12 cellular contexts compared by ENCODE assay signal in genomic region chr7:4747746-4748145, GRCh38. TPM values are rescaled to one million over a fixed set of nuclear protein-coding genes. Genes with fewer than 3 reads are reported as not detected.
DNase-seq lines count a peak whose midpoint lies in the region; ATAC-seq and TF ChIP-seq lines count a peak whose summit lies in the region.
"Had no signal": no experiment of that assay in that cellular context is flagged by ENCODE, and none has a peak within 500 bp of the region (broad histone marks: within the 10 kb centered on the region; RNA-seq: fewer than 3 reads in every experiment).

No MANE protein-coding gene starts in this region.

- H3K27me3 ChIP-seq in BLaER1: no peaks in the 10 kb centered on the region
- no peaks in the 10 kb centered on the region for H3K27me3 ChIP-seq in IMR-90 (ENCODE audit: control insufficient read depth, insufficient read depth, low read length)
- H3K27me3 ChIP-seq in duodenal mucosa (ENCODE audit: control insufficient read depth in 1 of 2, insufficient read depth in 2 of 2, low read length in 2 of 2): no peaks in the 10 kb centered on the region
- no peaks in the 10 kb centered on the region for H3K27me3 ChIP-seq in SK-N-SH (ENCODE audit: insufficient read depth)

- in situ Hi-C loops in IMR-90 (cut with MboI; ENCODE audit: low sequenced_read_pairs): no loop called here

- no peak overlapping the region for H2BK20ac ChIP-seq in IMR-90 (ENCODE audit: low read depth, low read length)

- POLR2A ChIA-PET in IMR-90 (lab: Charles Lee; ENCODE audit: unreplicated experiment) (no interaction called here), SK-N-SH (lab: Yijun Ruan, JAX) (no interaction called here)

- peaks cover 5% of the 10 kb centered on the region for H3F3A ChIP-seq in SK-N-SH (replicated peaks; ENCODE audit: insufficient read depth)

- H3K27ac ChIP-seq in BLaER1 (peak overlapping the region; percentile 68), IMR-90 (ENCODE audit: insufficient read depth, low read length) (peak overlapping the region; percentile 20; the same call in 1 of the 2 replicates), duodenal mucosa (ENCODE audit: low read depth, low read length) (peak overlapping the region; percentile 0), SK-N-SH (ENCODE audit: low read depth in 2 of 2, low read length in 1 of 2) (no peak overlapping the region)
- H3K27ac ChIP-seq: PC-9 had no signal

- H4K5ac ChIP-seq in IMR-90 (ENCODE audit: low read depth, low read length): no peak overlapping the region

- dilution Hi-C loops in IMR-90 (cut with HindIII; ENCODE audit: low sequenced_read_pairs, unreplicated experiment): no loop called here

- H2AFZ ChIP-seq in IMR-90 (replicated peaks; ENCODE audit: low read length, poor library complexity): no peak overlapping the region
- no peak overlapping the region for H2AFZ ChIP-seq in SK-N-SH (ENCODE audit: low read depth)
- H2AFZ ChIP-seq: PC-9 had no signal

- no peak overlapping the region for H4K8ac ChIP-seq in IMR-90 (ENCODE audit: low read depth in 2 of 2, low read length in 2 of 2)

- H3K79me2 ChIP-seq in SK-N-SH (ENCODE audit: insufficient read depth): peaks cover 50% of the 10 kb centered on the region

- ATAC-seq in IMR-90 (ENCODE audit: low read depth) (no peak), HG03378 (IDR thresholded peaks at IDR 0.05; ENCODE audit: unreplicated experiment) (no peak), left colon (no peak)
- ATAC-seq: WTC11 had no signal

- H3K36me3 ChIP-seq in BLaER1 (peaks cover 67% of the 10 kb centered on the region), IMR-90 (ENCODE audit: control insufficient read depth, insufficient read depth, low read length) (peaks cover 43% of the 10 kb centered on the region), duodenal mucosa (ENCODE audit: control insufficient read depth in 1 of 2, insufficient read depth in 2 of 2, low read length in 2 of 2) (peaks cover 6 to 16% of the 10 kb centered on the region in 2 donors), SK-N-SH (replicated peaks in 1 of 2; ENCODE audit: control insufficient read depth in 1 of 2, insufficient read depth in 2 of 2, low read length in 1 of 2) (peaks cover 18 to 32% of the 10 kb centered on the region in 2 experiments)

- no peaks in the 10 kb centered on the region for H3K9me3 ChIP-seq in BLaER1
- no peaks in the 10 kb centered on the region for H3K9me3 ChIP-seq in IMR-90 (ENCODE audit: control insufficient read depth, insufficient read depth, low read length)
- no peaks in the 10 kb centered on the region for H3K9me3 ChIP-seq in duodenal mucosa (ENCODE audit: control insufficient read depth in 1 of 2, low read length in 2 of 2)
- no peaks in the 10 kb centered on the region for H3K9me3 ChIP-seq in SK-N-SH

- no peak overlapping the region for H4K91ac ChIP-seq in IMR-90 (ENCODE audit: insufficient read depth, low read depth, low read length)

- H3K9me2 ChIP-seq in SK-N-SH: no peaks in the 10 kb centered on the region

- H3K14ac ChIP-seq in IMR-90 (replicated peaks; ENCODE audit: low read depth, low read length): no peak overlapping the region

- TF ChIP-seq RAD21 in IMR-90 (IDR thresholded peaks at IDR 0.05; ENCODE audit: low read length) (no peak), SK-N-SH (IDR thresholded peaks at IDR 0.05; ENCODE audit: low read length) (no peak)

- WGBS in IMR-90 (ENCODE audit: extremely low coverage in 2 of 2, insufficient read length in 1 of 2), 2 experiments: 82% methylated on average over 6 of the region's 11 CpGs; no CpG with 5 or more reads in 1 of the 2 experiments
- 96% methylated on average over 11 of the region's 11 CpGs for WGBS in SK-N-SH (ENCODE audit: low lambda C conversion rate)

- H3K4me1 ChIP-seq in BLaER1 (peaks cover 95% of the 10 kb centered on the region), IMR-90 (ENCODE audit: control insufficient read depth, insufficient read depth, low read length) (peaks cover 10% of the 10 kb centered on the region), duodenal mucosa (ENCODE audit: control insufficient read depth in 1 of 2, insufficient read depth in 2 of 2, low read length in 2 of 2) (peaks cover 24 to 36% of the 10 kb centered on the region in 2 donors), SK-N-SH (ENCODE audit: control insufficient read depth in 1 of 2, insufficient read depth in 2 of 2, low read depth in 1 of 2, low read length in 1 of 2) (peaks cover 0 to 21% of the 10 kb centered on the region in 2 experiments; a peak in 3 of 4 replicates)

- H3K4me3 ChIP-seq in BLaER1: peak overlapping the region; percentile 34; the same call in 1 of the 2 replicates
- H3K4me3 ChIP-seq in IMR-90 (ENCODE audit: insufficient read depth, low read depth, low read length): no peak overlapping the region
- no peak overlapping the region for H3K4me3 ChIP-seq in duodenal mucosa (ENCODE audit: low read depth in 1 of 2, low read length in 2 of 2)
- H3K4me3 ChIP-seq in SK-N-SH (ENCODE audit: low read depth in 2 of 2, low read length in 1 of 2): no peak overlapping the region
- H3K4me3 ChIP-seq: PC-9 had no signal

- H3K18ac ChIP-seq in IMR-90 (ENCODE audit: low read depth, low read length): no peak overlapping the region

- intact Hi-C loops in IMR-90 (cut with micrococcal nuclease): no loop called here
- intact Hi-C loops in left colon (cut with DNase I, micrococcal nuclease): no loop called here

- no peak overlapping the region; the same call in 1 of the 2 replicates for H2AK5ac ChIP-seq in IMR-90 (ENCODE audit: low read depth, low read length)

- TF ChIP-seq CTCF in IMR-90 (conservative IDR thresholded peaks at IDR 0.05; ENCODE audit: low read depth, low read length) (no peak), osteocyte (IDR thresholded peaks at IDR 0.05) (no peak), SK-N-SH (IDR thresholded peaks at IDR 0.05) (no peak)

- TF ChIP-seq EP300 in SK-N-SH (IDR thresholded peaks at IDR 0.05; ENCODE audit: borderline replicate concordance in 1 of 2, low read depth in 1 of 2, low read length in 1 of 2): no peak

- H2BK120ac ChIP-seq in IMR-90 (ENCODE audit: low read depth, low read length): no peak overlapping the region

- peak overlapping the region; percentile 20 for H3K9ac ChIP-seq in BLaER1
- H3K9ac ChIP-seq in IMR-90 (ENCODE audit: low read depth, low read length): no peak overlapping the region
- no peak overlapping the region for H3K9ac ChIP-seq in duodenal mucosa (ENCODE audit: low read depth in 1 of 2, low read length in 2 of 2)
- no peak overlapping the region for H3K9ac ChIP-seq in SK-N-SH

- H3K4me2 ChIP-seq in BLaER1: peak overlapping the region; percentile 89
- no peak overlapping the region for H3K4me2 ChIP-seq in IMR-90 (ENCODE audit: low read depth, low read length)
- no peak overlapping the region for H3K4me2 ChIP-seq in SK-N-SH
- H3K4me2 ChIP-seq: PC-9 had no signal

- no peak overlapping the region for H3K56ac ChIP-seq in IMR-90 (ENCODE audit: extremely low read depth, insufficient read depth, low read length)

- DNase-seq in IMR-90: no peak
- DNase-seq in osteocyte (ENCODE audit: extremely low spot score, unreplicated experiment): no peak
- DNase-seq in GF-D8 (lab: John Stamatoyannopoulos, UW): no peak
- no peak for DNase-seq in SK-N-SH
- DNase-seq in left colon: no peak
- DNase-seq: NCI-H1436; PC-9; stimulated activated CD4-positive, alpha-beta T cell treated with anti-CD3 and anti-CD28 coated beads, Interleukin-15, amount 100 ng/mL, for 24 hours had no signal

- no peaks in the 10 kb centered on the region for H3K27me3 Mint-ChIP-seq in osteocyte (ENCODE audit: unreplicated experiment)

- no peak overlapping the region for H3K23ac ChIP-seq in IMR-90 (ENCODE audit: low read depth, low read length)

- no peak overlapping the region for H2BK5ac ChIP-seq in IMR-90 (ENCODE audit: low read depth, low read length, poor library complexity, severe bottlenecking)

- no peak overlapping the region for H3K4ac ChIP-seq in IMR-90 (ENCODE audit: low read depth, low read length)

- TF ChIP-seq POLR2A in IMR-90 (IDR thresholded peaks at IDR 0.05; ENCODE audit: low read depth, low read length): no peak

- H4K20me1 ChIP-seq in BLaER1 (peaks cover 98% of the 10 kb centered on the region), IMR-90 (ENCODE audit: insufficient read depth, low read length) (peaks cover 6% of the 10 kb centered on the region; the same call in 1 of the 2 replicates), SK-N-SH (ENCODE audit: insufficient read depth) (peaks cover 5% of the 10 kb centered on the region)

- H3K79me1 ChIP-seq in IMR-90 (ENCODE audit: low read depth in 1 of 2, low read length in 2 of 2): peaks cover 12 to 60% of the 10 kb centered on the region in 2 experiments

- no peak overlapping the region for H2AK9ac ChIP-seq in IMR-90 (replicated peaks; ENCODE audit: low read depth, low read length, poor library complexity)

- H2BK15ac ChIP-seq in IMR-90 (ENCODE audit: low read depth, low read length): no peak overlapping the region

- H3K36me3 Mint-ChIP-seq in osteocyte (ENCODE audit: unreplicated experiment): peaks cover 22% of the 10 kb centered on the region

- H3K27ac Mint-ChIP-seq in osteocyte (ENCODE audit: unreplicated experiment): peak overlapping the region; percentile 98
- H3K27ac Mint-ChIP-seq: WTC11 had no signal

- no peaks in the 10 kb centered on the region for H3K9me3 Mint-ChIP-seq in osteocyte (ENCODE audit: unreplicated experiment)
- H3K9me3 Mint-ChIP-seq: WTC11 had no signal

- no peak overlapping the region for H3K4me3 Mint-ChIP-seq in osteocyte (ENCODE audit: unreplicated experiment)
- H3K4me3 Mint-ChIP-seq: WTC11 had no signal

- peaks cover 56% of the 10 kb centered on the region for H3K4me1 Mint-ChIP-seq in osteocyte (ENCODE audit: unreplicated experiment)

- CTCF ChIA-PET in IMR-90 (lab: Yijun Ruan, JAX) (interaction anchor here (0.6 to 1.1 kb wide), 2 partner anchors 106 to 1948 kb away, joined by 3 read pairs; no protein-coding TSS in a partner anchor), SK-N-SH (lab: Yijun Ruan, JAX) (interaction anchor here (0.6 to 1.4 kb wide), 5 partner anchors 8 to 136 kb away, joined by 3 to 5 read pairs (median 3); partner anchors contain the start of gene RADIL)

- H3K9me1 ChIP-seq in IMR-90 (ENCODE audit: insufficient read depth, low read length): peaks cover 2% of the 10 kb centered on the region; the same call in 1 of the 2 replicates

- no TSS peak for BruUV-seq in IMR-90 (replicated peaks; lab: Mats Ljungman, UMichigan)

TF ChIP-seq in IMR-90, 13 proteins besides CTCF, POLR2A, EP300 and RAD21 (continues in another document):
- TF ChIP-seq NFE2L2 (IDR thresholded peaks at IDR 0.05; ENCODE audit: low read depth, low read length) (no peak), MXI1 (IDR thresholded peaks at IDR 0.05; ENCODE audit: borderline replicate concordance, low read depth, low read length) (no peak)

TF ChIP-seq in SK-N-SH, 30 proteins besides CTCF, POLR2A, EP300 and RAD21 (continues in another document):
- TF ChIP-seq NFIC (IDR thresholded peaks at IDR 0.05; ENCODE audit: borderline replicate concordance): no peak

RNA-seq across cellular contexts. Expression of gene AP5Z1, which starts 27.7 kb away (rescaled TPM):
- 9.2 and 9.7 TPM in 2 replicates for total RNA-seq in IMR-90 (2012; rRNA removed)
- polyA plus RNA-seq in IMR-90 (2012; rRNA removed): 38.7 and 46.1 TPM in 2 replicates
- polyA plus RNA-seq in IMR-90 (2012; cell fraction: cytosol; rRNA removed): 18.8 and 31.7 TPM in 2 replicates
- 152 and 486 TPM in 2 replicates for polyA plus RNA-seq in IMR-90 (2012; cell fraction: nucleus; rRNA removed; ENCODE audit: low replicate concordance)
- 50.2 and 55.0 TPM in 2 replicates for total RNA-seq in osteocyte
- polyA plus RNA-seq in SK-N-SH (2012; rRNA removed): 29.5 and 36.7 TPM in 2 replicates
- 5.5 and 11.0 TPM in 2 replicates for polyA plus RNA-seq in SK-N-SH (2012; cell fraction: cytosol; rRNA removed)
- polyA plus RNA-seq in SK-N-SH (2012; cell fraction: nucleus; rRNA removed): 159 and 241 TPM in 2 replicates
- 10 to 100 TPM; 35.8 to 47.5 TPM for total RNA-seq in left colon

Comparison
In these comparisons a context has a peak if more than half of its experiments do, and no peak if none do; other contexts are left out.
1. H3K27ac ChIP-seq: peak in BLaER1 (single experiment), IMR-90 (single experiment) and duodenal mucosa (single experiment); none in SK-N-SH (0 of 2).